In the genomic region with DNA sequence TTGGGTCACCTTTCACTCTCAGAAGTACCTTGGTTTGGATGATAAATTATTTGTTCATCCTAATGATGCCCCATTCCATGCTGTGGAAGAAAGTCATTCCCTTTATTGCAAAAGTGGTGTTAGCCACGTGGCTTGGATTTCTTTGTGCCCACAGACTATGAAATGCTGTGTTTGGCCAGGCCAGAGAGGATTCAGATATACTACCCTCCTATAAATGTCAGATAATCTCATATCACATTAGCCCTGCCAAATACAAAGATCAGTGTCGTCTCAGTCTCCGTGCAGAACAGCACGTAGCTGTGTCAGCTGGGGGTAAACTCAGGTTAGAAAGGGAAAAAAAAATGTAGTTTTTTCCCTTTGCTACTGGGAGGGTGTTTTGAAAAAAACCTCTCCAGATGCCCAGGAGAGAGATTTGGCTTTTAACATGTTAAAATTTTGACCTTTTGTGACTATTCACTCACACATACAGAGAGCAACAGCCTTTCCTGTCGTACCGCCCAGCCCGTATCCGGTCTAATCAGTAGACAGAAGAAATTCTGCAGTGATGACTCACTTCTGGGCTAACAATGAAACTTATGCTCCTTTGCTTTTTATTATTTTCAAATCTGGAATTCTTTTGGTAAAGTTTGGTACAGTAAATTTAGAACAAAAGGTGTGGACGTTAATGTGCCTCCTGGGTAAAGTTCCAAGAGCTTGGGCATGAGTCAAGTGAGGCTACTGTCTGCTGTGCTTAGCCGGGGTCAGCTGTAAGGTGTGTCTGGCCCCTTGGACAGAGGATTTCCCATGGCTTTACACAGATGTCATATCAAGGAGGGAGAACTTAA, we compare ENCODE assay signal across 8 cellular contexts. TPM values are rescaled to one million over a fixed set of nuclear protein-coding genes. Genes with fewer than 3 reads are reported as not detected.
A peak's percentile ranks its signal among the peaks of the same experiment; 100 is the strongest.
DNase-seq lines count a peak whose midpoint lies in the region; ATAC-seq and FAIRE-seq lines count a peak whose summit lies in the region.

No MANE protein-coding gene starts in this region.

- DNase-seq in UCSD-AML1 (lab: John Stamatoyannopoulos, UW; ENCODE audit: unreplicated experiment) (peak; percentile 42), Right ventricle myocardium superior (peak; percentile 67), sciatic nerve (ENCODE audit: low spot score) (no peak), frontal cortex (ENCODE audit: low spot score in 2 of 2) (no peak)
- DNase-seq in NK-92 treated with Interleukin-12 subunit alpha and Interleukin-12 subunit beta, amount 100 ng/mL, for 24 hours (lab: John Stamatoyannopoulos, UW) = no peak

- intact Hi-C loops in Right ventricle myocardium superior (cut with DNase I) = no loop called here
- intact Hi-C loops in sciatic nerve (cut with DNase I) = loop anchor here (5.0 kb wide), 1 partner anchor 948 kb away; a partner anchor contains a TSS

- ATAC-seq in GM18499 (IDR thresholded peaks at IDR 0.05; ENCODE audit: insufficient read depth, unreplicated experiment) = peak; percentile 83
- ATAC-seq in HG03066 (IDR thresholded peaks at IDR 0.05; ENCODE audit: low read depth, unreplicated experiment) = peak; percentile 65
- ATAC-seq in Right ventricle myocardium superior (ENCODE audit: poor library complexity) = peak; percentile 84
- peak; percentile 85 for ATAC-seq in sciatic nerve
- no peak for ATAC-seq in HG03159 (IDR thresholded peaks at IDR 0.05; ENCODE audit: unreplicated experiment)

- no peak for FAIRE-seq in frontal cortex (lab: Jason Lieb, UNC)

RNA-seq across cellular contexts. Expression of a gene that starts 8.5 kb away (rescaled TPM):
- total RNA-seq in Right ventricle myocardium superior (34.6 TPM), sciatic nerve (40.5 TPM), frontal cortex (4.5 TPM)

Comparison
In these comparisons a context has a peak if more than half of its experiments do, and no peak if none do; other contexts are left out.
1. DNase-seq: peak in UCSD-AML1 (single experiment) and Right ventricle myocardium superior (single experiment); none in sciatic nerve (single experiment), frontal cortex (0 of 2) and NK-92 treated with Interleukin-12 subunit alpha and Interleukin-12 subunit beta, amount 100 ng/mL, for 24 hours (single experiment).